Comparison of ENCODE assay signal across 2 cellular contexts in the genomic region with DNA sequence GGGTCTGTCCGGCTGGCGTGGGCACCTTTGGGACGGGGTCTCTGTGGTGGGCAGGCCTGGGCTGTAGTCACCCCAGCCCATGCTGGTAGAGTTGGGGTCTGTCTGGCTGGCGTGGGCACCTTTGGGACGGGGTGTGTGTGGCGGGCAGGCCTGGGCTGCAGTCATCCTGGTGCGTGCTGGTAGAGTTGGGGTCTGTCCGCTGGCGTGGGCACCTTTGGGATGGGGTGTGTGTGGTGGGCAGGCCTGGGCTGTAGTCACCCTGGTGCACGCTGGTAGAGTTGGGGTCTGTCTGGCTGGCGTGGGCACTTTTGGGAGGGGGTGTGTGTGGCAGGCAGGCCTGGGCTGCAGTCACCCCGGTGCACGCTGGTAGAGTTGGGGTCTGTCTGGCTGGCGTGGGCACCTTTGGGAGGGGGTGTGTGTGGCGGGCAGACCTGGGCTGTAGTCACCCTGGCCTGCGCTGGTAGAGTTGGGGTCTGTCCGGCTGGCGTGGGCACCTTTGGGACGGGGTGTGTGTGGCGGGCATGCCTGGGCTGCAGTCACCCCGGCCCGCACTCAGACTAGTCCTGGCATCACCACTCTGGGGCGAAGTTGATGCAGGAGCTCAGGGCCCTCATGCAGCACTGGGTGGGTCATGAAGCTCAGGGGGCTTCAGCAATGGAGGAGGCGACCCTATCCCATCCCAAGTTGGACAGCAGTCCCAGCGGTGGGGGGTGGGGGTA.
TF ChIP-seq lines count a peak whose summit lies in the region.

No MANE protein-coding gene starts in this region.

TF ChIP-seq in SK-N-SH treated with all-trans-retinoic acid at 6 μM for 48 hours, 23 proteins besides CTCF, POLR2A, EP300 and RAD21 (continued from another document):
- TF ChIP-seq ZNF70 (CRISPR knock-in tag; IDR thresholded peaks at IDR 0.05) (no peak), ZC3H10 (CRISPR knock-in tag; IDR thresholded peaks at IDR 0.05) (no peak), SNAI2 (CRISPR knock-in tag; IDR thresholded peaks at IDR 0.05) (no peak)

TF ChIP-seq in SK-N-SH, 30 proteins besides CTCF, POLR2A, EP300 and RAD21 (continued from another document):
- TF ChIP-seq EZH2phosphoT487 (IDR thresholded peaks at IDR 0.05; ENCODE audit: borderline replicate concordance, low read depth) (no peak), ELF1 (IDR thresholded peaks at IDR 0.05) (no peak), TAF1 (IDR thresholded peaks at IDR 0.05; ENCODE audit: borderline replicate concordance, low read depth, low read length) (no peak), SIN3A (IDR thresholded peaks at IDR 0.05; ENCODE audit: borderline replicate concordance, low read depth, low read length) (no peak), TEAD4 (IDR thresholded peaks at IDR 0.05; ENCODE audit: borderline replicate concordance, insufficient read depth) (no peak), RXRA (IDR thresholded peaks at IDR 0.05; ENCODE audit: borderline replicate concordance, low read depth) (no peak)
